17 cellular contexts compared by ENCODE assay signal in genomic region chr12:94206886-94207285, GRCh38. TPM values are rescaled to one million over a fixed set of nuclear protein-coding genes. Genes with fewer than 3 reads are reported as not detected.
A peak's percentile ranks its signal among the peaks of the same experiment; 100 is the strongest.
DNase-seq lines count a peak whose midpoint lies in the region; ATAC-seq and TF ChIP-seq lines count a peak whose summit lies in the region.
"Had no signal": no experiment of that assay in that cellular context is flagged by ENCODE, and none has a peak within 500 bp of the region (broad histone marks: within the 10 kb centered on the region; RNA-seq: fewer than 3 reads in every experiment).

No MANE protein-coding gene starts in this region.

- H3K27ac Mint-ChIP-seq in activated B cell treated with CpG ODN at 0.5 μM for 24 hours = peak overlapping the region; percentile 98

- TF ChIP-seq CTCF in GM06990 (IDR thresholded peaks at IDR 0.05; ENCODE audit: insufficient read depth, low read length, poor library complexity, severe bottlenecking) (no peak), activated B cell treated with CpG ODN at 0.5 μM for 24 hours (IDR thresholded peaks at IDR 0.05) (no peak)

- DNase-seq in NCI-H2171 treated with DMSO at 0.1 percent for 48 hours (lab: John Stamatoyannopoulos, UW) = peak; percentile 17
- no peak for DNase-seq in NCI-H2171 (lab: John Stamatoyannopoulos, UW)
- DNase-seq in GM06990 (ENCODE audit: extremely low read depth, insufficient read length) = no peak
- DNase-seq in activated B cell treated with CpG ODN at 0.5 μM for 24 hours = no peak
- peak; percentile 45 for DNase-seq in iris pigment epithelial cell (ENCODE audit: low read depth)
- no peak for DNase-seq in activated effector memory CD4-positive, alpha-beta T cell treated with Interleukin-2 at 50 U/mL for 16 hours
- DNase-seq in Ammon's horn (ENCODE audit: low spot score) = no peak
- DNase-seq: activated naive CD4-positive, alpha-beta T cell treated with Interleukin-2 at 50 U/mL for 16 hours; Caco-2; caudate nucleus; mesenchymal stem cell; NCI-H1436; NCI-H510A; nucleus accumbens; sigmoid colon; stimulated activated CD4-positive, alpha-beta T cell treated with anti-CD3 and anti-CD28 coated beads, Interleukin-4, amount 100 ng/mL, for 4 hours had no signal

- POLR2A ChIA-PET in activated B cell treated with CpG ODN at 0.5 μM for 24 hours (lab: Charles Lee) = interaction anchor here (2.2 to 4.7 kb wide), 4 partner anchors 32 to 61 kb away, joined by 10 to 64 read pairs (median 16); partner anchors contain the start of gene PLXNC1

- intact Hi-C loops in activated B cell treated with CpG ODN at 0.5 μM for 24 hours (cut with micrococcal nuclease) = loop anchor here (5.0 to 10.0 kb wide), 2 partner anchors 225 to 558 kb away; no protein-coding TSS in a partner anchor

- H3K4me3 Mint-ChIP-seq in activated B cell treated with CpG ODN at 0.5 μM for 24 hours = peak overlapping the region; percentile 64

- ATAC-seq in activated B cell treated with CpG ODN at 0.5 μM for 24 hours (ENCODE audit: low read depth) (no peak), GM19328 (IDR thresholded peaks at IDR 0.05; ENCODE audit: unreplicated experiment) (no peak)

- H3K27me3 Mint-ChIP-seq in activated B cell treated with CpG ODN at 0.5 μM for 24 hours = no peaks in the 10 kb centered on the region

- H3K4me3 ChIP-seq in GM06990 (replicated peaks; ENCODE audit: low read depth, low read length) = peak overlapping the region; percentile 45; the same call in 1 of the 2 replicates
- H3K4me3 ChIP-seq: sigmoid colon had no signal

- H3K27me3 ChIP-seq in GM06990 (replicated peaks; ENCODE audit: control insufficient read depth, insufficient read depth, low read length) = no peaks in the 10 kb centered on the region
- H3K27me3 ChIP-seq: sigmoid colon had no signal

- peaks cover 4% of the 10 kb centered on the region for H3K36me3 ChIP-seq in GM06990 (ENCODE audit: control insufficient read depth, insufficient read depth, low read length)
- H3K36me3 ChIP-seq: sigmoid colon had no signal

- H3K4me1 Mint-ChIP-seq in activated B cell treated with CpG ODN at 0.5 μM for 24 hours = peaks cover 77% of the 10 kb centered on the region

- CTCF ChIA-PET in activated B cell treated with CpG ODN at 0.5 μM for 24 hours (lab: Charles Lee) = interaction anchor here (1.3 to 1.4 kb wide), 3 partner anchors 55 to 58 kb away, joined by 3 to 7 read pairs (median 4); no protein-coding TSS in a partner anchor

- H3K9me3 Mint-ChIP-seq in activated B cell treated with CpG ODN at 0.5 μM for 24 hours = no peaks in the 10 kb centered on the region

- peaks cover 28% of the 10 kb centered on the region for H3K36me3 Mint-ChIP-seq in activated B cell treated with CpG ODN at 0.5 μM for 24 hours (ENCODE audit: low read depth)

RNA-seq across cellular contexts. Expression of gene PLXNC1, which starts 58.5 kb away (rescaled TPM):
- 27.0 and 30.9 TPM in 2 replicates for total RNA-seq in activated B cell treated with CpG ODN at 0.5 μM for 24 hours

Comparison
In these comparisons a context has a peak if more than half of its experiments do, and no peak if none do; other contexts are left out.
1. DNase-seq: peak in NCI-H2171 treated with DMSO at 0.1 percent for 48 hours (single experiment) and iris pigment epithelial cell (single experiment); none in NCI-H2171 (single experiment), GM06990 (single experiment), activated B cell treated with CpG ODN at 0.5 μM for 24 hours (single experiment), activated effector memory CD4-positive, alpha-beta T cell treated with Interleukin-2 at 50 U/mL for 16 hours (single experiment) and Ammon's horn (single experiment).